12 cellular contexts compared by ENCODE assay signal in the genomic region with DNA sequence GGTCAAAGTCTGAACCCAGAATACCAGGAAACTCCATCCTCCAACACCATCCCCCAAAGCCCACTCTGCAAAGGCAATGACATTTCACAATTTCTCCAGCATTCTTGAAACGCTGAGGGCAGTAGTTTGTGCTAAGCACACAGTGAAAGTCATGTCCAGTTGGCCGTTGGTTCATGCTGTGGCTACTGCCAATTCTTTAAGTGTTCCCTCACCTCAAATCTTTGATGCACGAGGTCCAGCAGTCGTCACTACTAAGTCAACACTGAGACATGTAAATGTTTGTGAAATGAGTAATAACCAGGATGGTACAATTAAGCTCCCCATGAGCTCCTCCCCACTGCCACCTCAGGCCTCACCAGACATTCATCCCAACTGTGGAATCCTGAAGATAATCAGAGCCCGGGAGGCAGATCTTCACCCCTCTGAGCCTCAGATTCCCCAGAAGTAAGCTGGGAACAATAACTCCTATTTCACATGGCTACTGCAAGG. TPM values are rescaled to one million over a fixed set of nuclear protein-coding genes. Genes with fewer than 3 reads are reported as not detected.
A peak's percentile ranks its signal among the peaks of the same experiment; 100 is the strongest.
DNase-seq lines count a peak whose midpoint lies in the region; TF ChIP-seq lines count a peak whose summit lies in the region.
"Had no signal": no experiment of that assay in that cellular context is flagged by ENCODE, and none has a peak within 500 bp of the region (broad histone marks: within the 10 kb centered on the region; RNA-seq: fewer than 3 reads in every experiment).

No MANE protein-coding gene starts in this region.

- TF ChIP-seq POLR2A in esophagus squamous epithelium (IDR thresholded peaks at IDR 0.05) = no peak

- no peaks in the 10 kb centered on the region for H3K9me3 ChIP-seq in esophagus squamous epithelium
- H3K9me3 ChIP-seq: adrenal gland, vagina had no signal

- H3K27me3 ChIP-seq in brain microvascular endothelial cell (replicated peaks) = no peaks in the 10 kb centered on the region
- no peaks in the 10 kb centered on the region for H3K27me3 ChIP-seq in esophagus squamous epithelium
- H3K27me3 ChIP-seq: adrenal gland, vagina had no signal

- H3K4me1 ChIP-seq in esophagus squamous epithelium = peaks cover 0 to 45% (median 0%) of the 10 kb centered on the region in 3 donors

- intact Hi-C loops in esophagus squamous epithelium (cut with DNase I) = no loop called here

- DNase-seq in 8988T (peak; percentile 29), HT-29 (ENCODE audit: low spot score) (peak; percentile 52), brain microvascular endothelial cell (peak; percentile 99), islet precursor cell (peak; percentile 59), NCI-H2107 (lab: John Stamatoyannopoulos, UW) (no peak), T-helper 2 cell (no peak), HUDEP-2 (lab: John Stamatoyannopoulos, UW; ENCODE audit: unreplicated experiment in 76 of 76) (no peak), esophagus squamous epithelium (lab: John Stamatoyannopoulos, UW) (no peak)
- DNase-seq: adrenal gland, NCI-H187 had no signal

- 49 to 66% methylated on average over 5 of the region's 5 CpGs for WGBS in esophagus squamous epithelium, 2 donors

- TF ChIP-seq CTCF in brain microvascular endothelial cell (IDR thresholded peaks at IDR 0.05; ENCODE audit: low read depth, low read length, missing control alignments) (no peak), esophagus squamous epithelium (IDR thresholded peaks at IDR 0.05) (no peak)

- H3K36me3 ChIP-seq in brain microvascular endothelial cell (replicated peaks) = no peaks in the 10 kb centered on the region
- peaks cover 0 to 6% (median 0%) of the 10 kb centered on the region in 3 donors for H3K36me3 ChIP-seq in esophagus squamous epithelium
- H3K36me3 ChIP-seq: adrenal gland, vagina had no signal

- H3K27ac ChIP-seq in brain microvascular endothelial cell = peak overlapping the region; percentile 88
- H3K27ac ChIP-seq in esophagus squamous epithelium = peak overlapping the region in 1 of 4 donors; percentile 21
- H3K27ac ChIP-seq: adrenal gland, vagina, VCaP had no signal

- in situ Hi-C loops in brain microvascular endothelial cell (cut with HindIII; ENCODE audit: low pct_ligation_motif_present, low sequenced_read_pairs) = no loop called here

- H3K4me3 ChIP-seq in brain microvascular endothelial cell (ENCODE audit: low read depth, low read length) (no peak overlapping the region), esophagus squamous epithelium (no peak overlapping the region)
- H3K4me3 ChIP-seq: adrenal gland, vagina had no signal

RNA-seq across cellular contexts. Expression of a gene that starts 7.0 kb away (rescaled TPM):
- 12.8 and 13.9 TPM in 2 replicates for total RNA-seq in HT-29 (2014; rRNA removed; shearing (Covaris generic))
- total RNA-seq in esophagus squamous epithelium = 10 to 100 TPM; 29.4 to 55.4 (median 38.8) TPM

Comparison
In these comparisons a context has a peak if more than half of its experiments do, and no peak if none do; other contexts are left out.
1. DNase-seq: peak in 8988T (single experiment), HT-29 (single experiment), brain microvascular endothelial cell (single experiment) and islet precursor cell (single experiment); none in NCI-H2107 (single experiment), T-helper 2 cell (0 of 5), HUDEP-2 (0 of 76) and esophagus squamous epithelium (single experiment).